ENCODE assay signal across 29 cellular contexts in genomic region chr2:75168186-75168585, GRCh38. TPM values are rescaled to one million over a fixed set of nuclear protein-coding genes. Genes with fewer than 3 reads are reported as not detected.
"Had no signal": no experiment of that assay in that cellular context is flagged by ENCODE, and none has a peak within 500 bp of the region (broad histone marks: within the 10 kb centered on the region; RNA-seq: fewer than 3 reads in every experiment).

No MANE protein-coding gene starts in this region.

- H3K36me3 ChIP-seq: brain microvascular endothelial cell, esophagus muscularis mucosa, gastrocnemius medialis, heart left ventricle, WERI-Rb-1 had no signal

- H3K27me3 ChIP-seq: brain microvascular endothelial cell, esophagus muscularis mucosa, gastrocnemius medialis, heart left ventricle had no signal

- DNase-seq: activated B cell treated with CpG ODN at 0.5 μM for 24 hours; activated CD4-positive, alpha-beta memory T cell treated with anti-CD3 and anti-CD28 coated beads, Interleukin-2, amount 10 ng/mL, durations not matched to agents 7 days and 5 days; activated CD4-positive, alpha-beta T cell treated with anti-CD3 and anti-CD28 coated beads for 48 hours; activated CD4-positive, alpha-beta T cell treated with anti-CD3 and anti-CD28 coated beads, Interleukin-2, amount 50 U/mL, for 4 hours; activated effector memory CD4-positive, alpha-beta T cell treated with Interleukin-2 at 50 U/mL for 16 hours; activated gamma-delta T cell treated with Interleukin-2 at 50 U/mL for 16 hours; activated naive CD4-positive, alpha-beta T cell treated with anti-CD3 and anti-CD28 coated beads, Interleukin-2, amount 50 U/mL, for 16 hours; activated naive CD4-positive, alpha-beta T cell treated with Interleukin-2 at 50 U/mL for 16 hours; activated T-cell treated with anti-CD3 and anti-CD28 coated beads, Interleukin-2, amount 50 U/mL, for 4 hours; amniotic stem cell; anterior cingulate cortex; brain microvascular endothelial cell; caudate nucleus; cortex of kidney; dermis blood vessel endothelial cell; effector CD4-positive, alpha-beta T cell; effector memory CD8-positive, alpha-beta T cell; erythroblast; foreskin keratinocyte; gastrocnemius medialis; glutamatergic neuron; heart left ventricle; T-helper 17 cell; T1000; WERI-Rb-1 had no signal

- H3K4me1 ChIP-seq: foreskin keratinocyte, gastrocnemius medialis had no signal

- H3K27ac ChIP-seq: brain microvascular endothelial cell, esophagus muscularis mucosa, foreskin keratinocyte, gastrocnemius medialis, heart left ventricle, WERI-Rb-1 had no signal

- H3K4me3 ChIP-seq: esophagus muscularis mucosa, gastrocnemius medialis, heart left ventricle had no signal

- FAIRE-seq: astrocyte had no signal

- H3K9me3 ChIP-seq: esophagus muscularis mucosa, gastrocnemius medialis, heart left ventricle had no signal

RNA-seq across cellular contexts. Expression of gene TACR1, which starts 31.1 kb away (rescaled TPM):
- total RNA-seq: activated B cell treated with CpG ODN at 0.5 μM for 24 hours; activated CD4-positive, alpha-beta memory T cell treated with anti-CD3 and anti-CD28 coated beads, Interleukin-2, amount 10 ng/mL, durations not matched to agents 7 days and 5 days; activated T-cell treated with anti-CD3 and anti-CD28 coated beads, Interleukin-2, amount 50 U/mL, for 4 hours; activated T-helper 17 cell treated with anti-CD3 and anti-CD28 coated beads, Interleukin-2, amount 50 U/mL, for 72 hours; astrocyte; chondrocyte; dermis blood vessel endothelial cell; foreskin keratinocyte; T-helper 17 cell had no signal
- polyA plus RNA-seq: foreskin keratinocyte had no signal
